In the genomic region with DNA sequence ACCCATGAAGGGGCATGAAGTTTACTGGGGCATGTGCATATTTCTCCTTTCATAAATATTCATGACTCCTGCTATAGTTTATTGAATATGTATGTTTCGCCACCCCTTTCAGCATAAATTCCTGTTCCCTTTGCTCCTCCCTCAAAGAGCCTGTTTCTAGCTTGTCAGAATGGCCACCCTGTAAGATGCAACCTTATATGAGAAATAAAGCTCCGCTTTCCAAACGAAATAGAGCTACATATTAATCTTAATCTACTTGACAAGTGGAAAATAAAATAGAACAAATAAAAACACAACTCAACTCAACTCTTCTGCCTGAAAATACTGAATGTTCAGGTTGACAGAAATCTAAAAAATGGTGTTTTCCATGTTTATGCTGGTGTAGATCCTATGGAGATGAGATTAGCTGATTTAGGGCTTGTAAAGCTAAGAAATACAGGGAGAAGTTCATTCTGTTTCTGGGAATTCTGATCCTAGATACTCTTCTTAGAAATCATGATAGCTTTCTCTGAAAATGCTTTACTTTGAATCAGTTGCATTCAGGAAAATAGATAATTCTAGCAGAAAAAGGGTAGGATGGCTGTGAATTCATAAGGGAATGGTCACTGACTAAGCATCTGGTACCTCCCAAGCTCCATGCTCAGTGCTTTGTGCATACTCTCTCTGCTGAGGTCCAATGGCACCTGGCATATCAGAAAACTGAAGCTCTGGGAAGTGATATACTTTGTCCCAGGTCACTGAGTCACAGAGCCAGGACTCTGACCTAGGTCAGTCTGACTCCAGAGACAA, we compare ENCODE assay signal across 1 cellular context.
TF ChIP-seq lines count a peak whose summit lies in the region.

No MANE protein-coding gene starts in this region.

TF ChIP-seq in K562, 482 proteins besides CTCF, POLR2A, EP300 and RAD21 (continued from another document and continues in another):
- TF ChIP-seq, protein P1, sequence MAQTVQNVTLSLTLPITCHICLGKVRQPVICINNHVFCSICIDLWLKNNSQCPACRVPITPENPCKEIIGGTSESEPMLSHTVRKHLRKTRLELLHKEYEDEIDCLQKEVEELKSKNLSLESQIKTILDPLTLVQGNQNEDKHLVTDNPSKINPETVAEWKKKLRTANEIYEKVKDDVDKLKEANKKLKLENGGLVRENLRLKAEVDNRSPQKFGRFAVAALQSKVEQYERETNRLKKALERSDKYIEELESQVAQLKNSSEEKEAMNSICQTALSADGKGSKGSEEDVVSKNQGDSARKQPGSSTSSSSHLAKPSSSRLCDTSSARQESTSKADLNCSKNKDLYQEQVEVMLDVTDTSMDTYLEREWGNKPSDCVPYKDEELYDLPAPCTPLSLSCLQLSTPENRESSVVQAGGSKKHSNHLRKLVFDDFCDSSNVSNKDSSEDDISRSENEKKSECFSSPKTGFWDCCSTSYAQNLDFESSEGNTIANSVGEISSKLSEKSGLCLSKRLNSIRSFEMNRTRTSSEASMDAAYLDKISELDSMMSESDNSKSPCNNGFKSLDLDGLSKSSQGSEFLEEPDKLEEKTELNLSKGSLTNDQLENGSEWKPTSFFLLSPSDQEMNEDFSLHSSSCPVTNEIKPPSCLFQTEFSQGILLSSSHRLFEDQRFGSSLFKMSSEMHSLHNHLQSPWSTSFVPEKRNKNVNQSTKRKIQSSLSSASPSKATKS (CRISPR knock-in tag; IDR thresholded peaks at IDR 0.05): no peak
- TF ChIP-seq, protein P2, sequence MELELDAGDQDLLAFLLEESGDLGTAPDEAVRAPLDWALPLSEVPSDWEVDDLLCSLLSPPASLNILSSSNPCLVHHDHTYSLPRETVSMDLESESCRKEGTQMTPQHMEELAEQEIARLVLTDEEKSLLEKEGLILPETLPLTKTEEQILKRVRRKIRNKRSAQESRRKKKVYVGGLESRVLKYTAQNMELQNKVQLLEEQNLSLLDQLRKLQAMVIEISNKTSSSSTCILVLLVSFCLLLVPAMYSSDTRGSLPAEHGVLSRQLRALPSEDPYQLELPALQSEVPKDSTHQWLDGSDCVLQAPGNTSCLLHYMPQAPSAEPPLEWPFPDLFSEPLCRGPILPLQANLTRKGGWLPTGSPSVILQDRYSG (tag; conservative IDR thresholded peaks at IDR 0.05; ENCODE audit: low read depth): no peak
- TF ChIP-seq CCNT2 (IDR thresholded peaks at IDR 0.05; ENCODE audit: borderline replicate concordance, extremely low read depth, insufficient read length, low read depth, low read length) (no peak), DDX20 (tag; IDR thresholded peaks at IDR 0.05; ENCODE audit: low read depth) (0 out of 2 replicates have a peak, but pooled peaks have one; percentile 33), MAZ (CRISPR knock-in tag; conservative IDR thresholded peaks at IDR 0.05 in 1 of 2, IDR thresholded peaks at IDR 0.05 in 1 of 2) (no peak; a peak in 2 of 4 replicates), GTF2A2 (tag; IDR thresholded peaks at IDR 0.05) (no peak), NBN (IDR thresholded peaks at IDR 0.05; ENCODE audit: low read depth) (peak; percentile 15; the same call in 1 of the 2 replicates), FOXK2 (conservative IDR thresholded peaks at IDR 0.05 in 1 of 2, IDR thresholded peaks at IDR 0.05 in 1 of 2; ENCODE audit: low read depth in 2 of 2) (peak; percentile 18 to 30; a peak in 1 of 4 replicates), RCOR1 (IDR thresholded peaks at IDR 0.05; ENCODE audit: borderline replicate concordance in 1 of 2, low read depth in 2 of 2, low read length in 2 of 2) (peak in 1 of 2 experiments; percentile 64; a peak in 2 of 4 replicates), TRIM28 (IDR thresholded peaks at IDR 0.05) (no peak), KDM4B (IDR thresholded peaks at IDR 0.05; ENCODE audit: borderline replicate concordance in 2 of 2, low read depth in 1 of 2) (no peak), ILK (tag; IDR thresholded peaks at IDR 0.05; ENCODE audit: borderline replicate concordance, low read depth) (no peak), NR2C1 (IDR thresholded peaks at IDR 0.05) (peak; percentile 26), NR2C1 (tag; IDR thresholded peaks at IDR 0.05) (no peak), ZNF311 (CRISPR knock-in tag; IDR thresholded peaks at IDR 0.05) (no peak), GATAD2B (IDR thresholded peaks at IDR 0.05; ENCODE audit: borderline replicate concordance) (no peak), ARID2 (IDR thresholded peaks at IDR 0.05) (no peak), GATA2 (CRISPR knock-in tag; IDR thresholded peaks at IDR 0.05) (peak; percentile 69; the same call in 1 of the 2 replicates), SLC30A9 (CRISPR knock-in tag; IDR thresholded peaks at IDR 0.05) (no peak), ELF4 (CRISPR knock-in tag; IDR thresholded peaks at IDR 0.05) (no peak), ZNF143 (CRISPR knock-in tag; IDR thresholded peaks at IDR 0.05) (no peak), MCM3 (IDR thresholded peaks at IDR 0.05) (no peak), TCF7 (IDR thresholded peaks at IDR 0.05; ENCODE audit: borderline replicate concordance) (no peak), DPF2 (IDR thresholded peaks at IDR 0.05) (peak; percentile 31; the same call in 1 of the 2 replicates), SRSF9 (IDR thresholded peaks at IDR 0.05; ENCODE audit: borderline replicate concordance, low read depth, low read length) (no peak), RBM25 (IDR thresholded peaks at IDR 0.05; ENCODE audit: low read depth, low read length, severe bottlenecking) (no peak), NCOA6 (IDR thresholded peaks at IDR 0.05) (no peak)
- TF ChIP-seq, protein P3, sequence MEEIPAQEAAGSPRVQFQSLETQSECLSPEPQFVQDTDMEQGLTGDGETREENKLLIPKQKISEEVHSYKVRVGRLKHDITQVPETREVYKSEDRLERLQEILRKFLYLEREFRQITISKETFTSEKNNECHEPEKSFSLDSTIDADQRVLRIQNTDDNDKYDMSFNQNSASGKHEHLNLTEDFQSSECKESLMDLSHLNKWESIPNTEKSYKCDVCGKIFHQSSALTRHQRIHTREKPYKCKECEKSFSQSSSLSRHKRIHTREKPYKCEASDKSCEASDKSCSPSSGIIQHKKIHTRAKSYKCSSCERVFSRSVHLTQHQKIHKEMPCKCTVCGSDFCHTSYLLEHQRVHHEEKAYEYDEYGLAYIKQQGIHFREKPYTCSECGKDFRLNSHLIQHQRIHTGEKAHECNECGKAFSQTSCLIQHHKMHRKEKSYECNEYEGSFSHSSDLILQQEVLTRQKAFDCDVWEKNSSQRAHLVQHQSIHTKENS (CRISPR knock-in tag; IDR thresholded peaks at IDR 0.05): no peak
- TF ChIP-seq, protein P4, sequence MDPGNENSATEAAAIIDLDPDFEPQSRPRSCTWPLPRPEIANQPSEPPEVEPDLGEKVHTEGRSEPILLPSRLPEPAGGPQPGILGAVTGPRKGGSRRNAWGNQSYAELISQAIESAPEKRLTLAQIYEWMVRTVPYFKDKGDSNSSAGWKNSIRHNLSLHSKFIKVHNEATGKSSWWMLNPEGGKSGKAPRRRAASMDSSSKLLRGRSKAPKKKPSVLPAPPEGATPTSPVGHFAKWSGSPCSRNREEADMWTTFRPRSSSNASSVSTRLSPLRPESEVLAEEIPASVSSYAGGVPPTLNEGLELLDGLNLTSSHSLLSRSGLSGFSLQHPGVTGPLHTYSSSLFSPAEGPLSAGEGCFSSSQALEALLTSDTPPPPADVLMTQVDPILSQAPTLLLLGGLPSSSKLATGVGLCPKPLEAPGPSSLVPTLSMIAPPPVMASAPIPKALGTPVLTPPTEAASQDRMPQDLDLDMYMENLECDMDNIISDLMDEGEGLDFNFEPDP (CRISPR knock-in tag; IDR thresholded peaks at IDR 0.05): no peak
- TF ChIP-seq, protein P5, sequence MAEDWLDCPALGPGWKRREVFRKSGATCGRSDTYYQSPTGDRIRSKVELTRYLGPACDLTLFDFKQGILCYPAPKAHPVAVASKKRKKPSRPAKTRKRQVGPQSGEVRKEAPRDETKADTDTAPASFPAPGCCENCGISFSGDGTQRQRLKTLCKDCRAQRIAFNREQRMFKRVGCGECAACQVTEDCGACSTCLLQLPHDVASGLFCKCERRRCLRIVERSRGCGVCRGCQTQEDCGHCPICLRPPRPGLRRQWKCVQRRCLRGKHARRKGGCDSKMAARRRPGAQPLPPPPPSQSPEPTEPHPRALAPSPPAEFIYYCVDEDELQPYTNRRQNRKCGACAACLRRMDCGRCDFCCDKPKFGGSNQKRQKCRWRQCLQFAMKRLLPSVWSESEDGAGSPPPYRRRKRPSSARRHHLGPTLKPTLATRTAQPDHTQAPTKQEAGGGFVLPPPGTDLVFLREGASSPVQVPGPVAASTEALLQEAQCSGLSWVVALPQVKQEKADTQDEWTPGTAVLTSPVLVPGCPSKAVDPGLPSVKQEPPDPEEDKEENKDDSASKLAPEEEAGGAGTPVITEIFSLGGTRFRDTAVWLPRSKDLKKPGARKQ (CRISPR knock-in tag; IDR thresholded peaks at IDR 0.05): no peak
- TF ChIP-seq, protein P6, sequence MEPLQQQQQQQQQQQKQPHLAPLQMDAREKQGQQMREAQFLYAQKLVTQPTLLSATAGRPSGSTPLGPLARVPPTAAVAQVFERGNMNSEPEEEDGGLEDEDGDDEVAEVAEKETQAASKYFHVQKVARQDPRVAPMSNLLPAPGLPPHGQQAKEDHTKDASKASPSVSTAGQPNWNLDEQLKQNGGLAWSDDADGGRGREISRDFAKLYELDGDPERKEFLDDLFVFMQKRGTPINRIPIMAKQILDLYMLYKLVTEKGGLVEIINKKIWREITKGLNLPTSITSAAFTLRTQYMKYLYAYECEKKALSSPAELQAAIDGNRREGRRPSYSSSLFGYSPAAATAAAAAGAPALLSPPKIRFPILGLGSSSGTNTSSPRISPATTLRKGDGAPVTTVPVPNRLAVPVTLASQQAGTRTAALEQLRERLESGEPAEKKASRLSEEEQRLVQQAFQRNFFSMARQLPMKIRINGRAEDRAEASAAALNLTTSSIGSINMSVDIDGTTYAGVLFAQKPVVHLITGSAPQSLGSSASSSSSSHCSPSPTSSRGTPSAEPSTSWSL (CRISPR knock-in tag; IDR thresholded peaks at IDR 0.05; ENCODE audit: borderline replicate concordance): no peak
- TF ChIP-seq, protein P7, sequence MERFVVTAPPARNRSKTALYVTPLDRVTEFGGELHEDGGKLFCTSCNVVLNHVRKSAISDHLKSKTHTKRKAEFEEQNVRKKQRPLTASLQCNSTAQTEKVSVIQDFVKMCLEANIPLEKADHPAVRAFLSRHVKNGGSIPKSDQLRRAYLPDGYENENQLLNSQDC (CRISPR knock-in tag; IDR thresholded peaks at IDR 0.05): no peak
- TF ChIP-seq, protein P8, sequence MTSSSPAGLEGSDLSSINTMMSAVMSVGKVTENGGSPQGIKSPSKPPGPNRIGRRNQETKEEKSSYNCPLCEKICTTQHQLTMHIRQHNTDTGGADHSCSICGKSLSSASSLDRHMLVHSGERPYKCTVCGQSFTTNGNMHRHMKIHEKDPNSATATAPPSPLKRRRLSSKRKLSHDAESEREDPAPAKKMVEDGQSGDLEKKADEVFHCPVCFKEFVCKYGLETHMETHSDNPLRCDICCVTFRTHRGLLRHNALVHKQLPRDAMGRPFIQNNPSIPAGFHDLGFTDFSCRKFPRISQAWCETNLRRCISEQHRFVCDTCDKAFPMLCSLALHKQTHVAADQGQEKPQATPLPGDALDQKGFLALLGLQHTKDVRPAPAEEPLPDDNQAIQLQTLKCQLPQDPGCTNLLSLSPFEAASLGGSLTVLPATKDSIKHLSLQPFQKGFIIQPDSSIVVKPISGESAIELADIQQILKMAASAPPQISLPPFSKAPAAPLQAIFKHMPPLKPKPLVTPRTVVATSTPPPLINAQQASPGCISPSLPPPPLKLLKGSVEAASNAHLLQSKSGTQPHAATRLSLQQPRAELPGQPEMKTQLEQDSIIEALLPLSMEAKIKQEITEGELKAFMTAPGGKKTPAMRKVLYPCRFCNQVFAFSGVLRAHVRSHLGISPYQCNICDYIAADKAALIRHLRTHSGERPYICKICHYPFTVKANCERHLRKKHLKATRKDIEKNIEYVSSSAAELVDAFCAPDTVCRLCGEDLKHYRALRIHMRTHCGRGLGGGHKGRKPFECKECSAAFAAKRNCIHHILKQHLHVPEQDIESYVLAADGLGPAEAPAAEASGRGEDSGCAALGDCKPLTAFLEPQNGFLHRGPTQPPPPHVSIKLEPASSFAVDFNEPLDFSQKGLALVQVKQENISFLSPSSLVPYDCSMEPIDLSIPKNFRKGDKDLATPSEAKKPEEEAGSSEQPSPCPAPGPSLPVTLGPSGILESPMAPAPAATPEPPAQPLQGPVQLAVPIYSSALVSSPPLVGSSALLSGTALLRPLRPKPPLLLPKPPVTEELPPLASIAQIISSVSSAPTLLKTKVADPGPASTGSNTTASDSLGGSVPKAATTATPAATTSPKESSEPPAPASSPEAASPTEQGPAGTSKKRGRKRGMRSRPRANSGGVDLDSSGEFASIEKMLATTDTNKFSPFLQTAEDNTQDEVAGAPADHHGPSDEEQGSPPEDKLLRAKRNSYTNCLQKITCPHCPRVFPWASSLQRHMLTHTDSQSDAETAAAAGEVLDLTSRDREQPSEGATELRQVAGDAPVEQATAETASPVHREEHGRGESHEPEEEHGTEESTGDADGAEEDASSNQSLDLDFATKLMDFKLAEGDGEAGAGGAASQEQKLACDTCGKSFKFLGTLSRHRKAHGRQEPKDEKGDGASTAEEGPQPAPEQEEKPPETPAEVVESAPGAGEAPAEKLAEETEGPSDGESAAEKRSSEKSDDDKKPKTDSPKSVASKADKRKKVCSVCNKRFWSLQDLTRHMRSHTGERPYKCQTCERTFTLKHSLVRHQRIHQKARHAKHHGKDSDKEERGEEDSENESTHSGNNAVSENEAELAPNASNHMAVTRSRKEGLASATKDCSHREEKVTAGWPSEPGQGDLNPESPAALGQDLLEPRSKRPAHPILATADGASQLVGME (CRISPR knock-in tag; IDR thresholded peaks at IDR 0.05): 0 out of 2 replicates have a peak, but pooled peaks have one; percentile 55
- TF ChIP-seq, protein P9, sequence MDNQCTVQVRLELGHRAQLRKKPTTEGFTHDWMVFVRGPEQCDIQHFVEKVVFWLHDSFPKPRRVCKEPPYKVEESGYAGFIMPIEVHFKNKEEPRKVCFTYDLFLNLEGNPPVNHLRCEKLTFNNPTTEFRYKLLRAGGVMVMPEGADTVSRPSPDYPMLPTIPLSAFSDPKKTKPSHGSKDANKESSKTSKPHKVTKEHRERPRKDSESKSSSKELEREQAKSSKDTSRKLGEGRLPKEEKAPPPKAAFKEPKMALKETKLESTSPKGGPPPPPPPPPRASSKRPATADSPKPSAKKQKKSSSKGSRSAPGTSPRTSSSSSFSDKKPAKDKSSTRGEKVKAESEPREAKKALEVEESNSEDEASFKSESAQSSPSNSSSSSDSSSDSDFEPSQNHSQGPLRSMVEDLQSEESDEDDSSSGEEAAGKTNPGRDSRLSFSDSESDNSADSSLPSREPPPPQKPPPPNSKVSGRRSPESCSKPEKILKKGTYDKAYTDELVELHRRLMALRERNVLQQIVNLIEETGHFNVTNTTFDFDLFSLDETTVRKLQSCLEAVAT (IDR thresholded peaks at IDR 0.05): no peak
- TF ChIP-seq, protein P10, sequence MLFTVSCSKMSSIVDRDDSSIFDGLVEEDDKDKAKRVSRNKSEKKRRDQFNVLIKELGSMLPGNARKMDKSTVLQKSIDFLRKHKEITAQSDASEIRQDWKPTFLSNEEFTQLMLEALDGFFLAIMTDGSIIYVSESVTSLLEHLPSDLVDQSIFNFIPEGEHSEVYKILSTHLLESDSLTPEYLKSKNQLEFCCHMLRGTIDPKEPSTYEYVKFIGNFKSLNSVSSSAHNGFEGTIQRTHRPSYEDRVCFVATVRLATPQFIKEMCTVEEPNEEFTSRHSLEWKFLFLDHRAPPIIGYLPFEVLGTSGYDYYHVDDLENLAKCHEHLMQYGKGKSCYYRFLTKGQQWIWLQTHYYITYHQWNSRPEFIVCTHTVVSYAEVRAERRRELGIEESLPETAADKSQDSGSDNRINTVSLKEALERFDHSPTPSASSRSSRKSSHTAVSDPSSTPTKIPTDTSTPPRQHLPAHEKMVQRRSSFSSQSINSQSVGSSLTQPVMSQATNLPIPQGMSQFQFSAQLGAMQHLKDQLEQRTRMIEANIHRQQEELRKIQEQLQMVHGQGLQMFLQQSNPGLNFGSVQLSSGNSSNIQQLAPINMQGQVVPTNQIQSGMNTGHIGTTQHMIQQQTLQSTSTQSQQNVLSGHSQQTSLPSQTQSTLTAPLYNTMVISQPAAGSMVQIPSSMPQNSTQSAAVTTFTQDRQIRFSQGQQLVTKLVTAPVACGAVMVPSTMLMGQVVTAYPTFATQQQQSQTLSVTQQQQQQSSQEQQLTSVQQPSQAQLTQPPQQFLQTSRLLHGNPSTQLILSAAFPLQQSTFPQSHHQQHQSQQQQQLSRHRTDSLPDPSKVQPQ (CRISPR knock-in tag; IDR thresholded peaks at IDR 0.05; ENCODE audit: borderline replicate concordance): no peak
